Comparison of ENCODE assay signal across 10 cellular contexts in genomic region chr2:172052000-172052983, GRCh38. TPM values are rescaled to one million over a fixed set of nuclear protein-coding genes. Genes with fewer than 3 reads are reported as not detected.
DNase-seq lines count a peak whose midpoint lies in the region; ATAC-seq and TF ChIP-seq lines count a peak whose summit lies in the region.
"Had no signal": no experiment of that assay in that cellular context is flagged by ENCODE, and none has a peak within 500 bp of the region (broad histone marks: within the 10 kb centered on the region; RNA-seq: fewer than 3 reads in every experiment).

No MANE protein-coding gene starts in this region.

- TF ChIP-seq CTCF in chondrocyte (IDR thresholded peaks at IDR 0.05), result no peak

- H4K8ac ChIP-seq in trophoblast cell (ENCODE audit: low read depth, low read length), result no peak overlapping the region

- H3K4me1 ChIP-seq in trophoblast cell (ENCODE audit: control insufficient read depth in 1 of 2, insufficient read depth in 2 of 2, low read length in 2 of 2), result peaks cover 0 to 2% of the 10 kb centered on the region in 2 experiments

- H4K91ac ChIP-seq in trophoblast cell (ENCODE audit: low read depth, low read length), result no peak overlapping the region

- no peak overlapping the region for H2AFZ ChIP-seq in trophoblast cell (ENCODE audit: insufficient read depth, low read length, poor library complexity)

- H2BK5ac ChIP-seq in trophoblast cell (ENCODE audit: low read depth, low read length, poor library complexity), result no peak overlapping the region

- H3K27ac ChIP-seq in trophoblast cell (ENCODE audit: low read depth, low read length), result peak overlapping the region; percentile 0
- H3K27ac ChIP-seq: HL-60 had no signal

- ATAC-seq in HG02973 (IDR thresholded peaks at IDR 0.05; ENCODE audit: unreplicated experiment), result no peak

- POLR2A ChIA-PET in HEK293T (lab: Yijun Ruan, JAX), result interaction anchor here (1.1 to 2.4 kb wide), 7 partner anchors 8 to 158 kb away, joined by 3 to 16 read pairs (median 6); partner anchors contain the start of genes DLX1 and SLC25A12

- no peak overlapping the region for H3K14ac ChIP-seq in trophoblast cell (ENCODE audit: low read length)

- no peaks in the 10 kb centered on the region for H3K36me3 Mint-ChIP-seq in chondrocyte (ENCODE audit: low read depth)

- H4K12ac ChIP-seq in trophoblast cell (ENCODE audit: low read depth, low read length), result no peak overlapping the region

- peaks cover 34% of the 10 kb centered on the region for H3K4me1 Mint-ChIP-seq in chondrocyte (ENCODE audit: low read depth)
- H3K4me1 Mint-ChIP-seq: activated B cell treated with CpG ODN at 0.5 μM for 24 hours had no signal

- H3K4ac ChIP-seq in trophoblast cell (ENCODE audit: low read depth, low read length), result no peak overlapping the region

- no peak overlapping the region for H3K4me2 ChIP-seq in trophoblast cell (ENCODE audit: low read length)

- CTCF ChIA-PET in HEK293T (lab: Yijun Ruan, JAX), result interaction anchor here (1.1 to 1.5 kb wide), 2 partner anchors 20 to 43 kb away, joined by 3 to 4 read pairs; no protein-coding TSS in a partner anchor

- no peaks in the 10 kb centered on the region for H3K27me3 ChIP-seq in trophoblast cell (ENCODE audit: insufficient read depth, low read length)

- H3K9me3 ChIP-seq in trophoblast cell (ENCODE audit: insufficient read depth, low read depth, low read length), result no peaks in the 10 kb centered on the region

- H3K9me3 Mint-ChIP-seq in chondrocyte (ENCODE audit: low read depth), result no peaks in the 10 kb centered on the region
- H3K9me3 Mint-ChIP-seq: activated B cell treated with CpG ODN at 0.5 μM for 24 hours had no signal

- no peak overlapping the region for H2BK120ac ChIP-seq in trophoblast cell (ENCODE audit: insufficient read depth, low read length, poor library complexity)

- no peak overlapping the region for H3K4me3 ChIP-seq in trophoblast cell (ENCODE audit: low read depth, low read length)

- H3K79me1 ChIP-seq in trophoblast cell (ENCODE audit: low read length), result no peaks in the 10 kb centered on the region

- WGBS in trophoblast cell (ENCODE audit: extremely low coverage, insufficient coverage, insufficient read length), result no CpG with 5 or more reads among the region's 4 CpGs

- no peak overlapping the region for H3K18ac ChIP-seq in trophoblast cell (ENCODE audit: low read length)

- no peaks in the 10 kb centered on the region for H3K27me3 Mint-ChIP-seq in chondrocyte (ENCODE audit: low read depth)
- H3K27me3 Mint-ChIP-seq: activated B cell treated with CpG ODN at 0.5 μM for 24 hours had no signal

- no peaks in the 10 kb centered on the region for H3K79me2 ChIP-seq in trophoblast cell (ENCODE audit: control insufficient read depth, insufficient read depth, low read length, poor library complexity)

- H3K4me3 Mint-ChIP-seq in chondrocyte (ENCODE audit: unreplicated experiment), result peak overlapping the region; percentile 31
- H3K4me3 Mint-ChIP-seq: activated B cell treated with CpG ODN at 0.5 μM for 24 hours had no signal

- no peak overlapping the region for H2BK12ac ChIP-seq in trophoblast cell (ENCODE audit: low read length)

- H2AK5ac ChIP-seq in trophoblast cell (ENCODE audit: low read length), result no peak overlapping the region

- H3K23ac ChIP-seq in trophoblast cell (ENCODE audit: low read length), result no peak overlapping the region

- peak overlapping the region; percentile 64 for H3K27ac Mint-ChIP-seq in chondrocyte (ENCODE audit: unreplicated experiment)
- H3K27ac Mint-ChIP-seq: activated B cell treated with CpG ODN at 0.5 μM for 24 hours had no signal

- H3K36me3 ChIP-seq in trophoblast cell (ENCODE audit: control insufficient read depth in 1 of 2, insufficient read depth in 2 of 2, low read length in 2 of 2), result no peaks in the 10 kb centered on the region

- DNase-seq in HEK293T (ENCODE audit: extremely low spot score) (no peak), NCI-H2196 treated with DMSO at 0.1 percent for 48 hours (lab: John Stamatoyannopoulos, UW; ENCODE audit: unreplicated experiment) (peak; percentile 14), chondrocyte (ENCODE audit: low spot score) (no peak), trophoblast cell (no peak), NCI-H1436 (lab: John Stamatoyannopoulos, UW) (no peak), SW 1271 (lab: John Stamatoyannopoulos, UW) (no peak)
- DNase-seq: activated B cell treated with CpG ODN at 0.5 μM for 24 hours, activated gamma-delta T cell treated with Interleukin-2 at 50 U/mL for 16 hours had no signal

- no peak overlapping the region for H3K9ac ChIP-seq in trophoblast cell (ENCODE audit: low read length)

TF ChIP-seq in HEK293T, 16 proteins besides CTCF, POLR2A, EP300 and RAD21:
- no peak for TF ChIP-seq FOXK2 (IDR thresholded peaks at IDR 0.05)
- TF ChIP-seq ZNF384 (IDR thresholded peaks at IDR 0.05), result peak; percentile 63; the same call in 1 of the 2 replicates
- no peak for TF ChIP-seq LEF1 (IDR thresholded peaks at IDR 0.05; ENCODE audit: borderline replicate concordance)

RNA-seq across cellular contexts. Expression of gene DLX1, which starts 33.0 kb away (rescaled TPM):
- 6.7 to 34.2 TPM (median 7.1 TPM) in 3 replicates for total RNA-seq in chondrocyte
- 14.1 and 14.7 TPM in 2 replicates for polyA plus RNA-seq in trophoblast cell (2013)
- total RNA-seq: activated B cell treated with CpG ODN at 0.5 μM for 24 hours had no signal

RNA-seq across cellular contexts. Expression of gene DLX2, which starts 50.4 kb away (rescaled TPM):
- 5.2 to 29.1 TPM (median 5.7 TPM) in 3 replicates for total RNA-seq in chondrocyte
- 25.2 and 26.9 TPM in 2 replicates for polyA plus RNA-seq in trophoblast cell (2013)

RNA-seq across cellular contexts. Expression of gene METAP1D, which starts 52.5 kb away (rescaled TPM):
- 4.5 to 9.9 TPM (median 4.6 TPM) in 3 replicates for total RNA-seq in chondrocyte
- 5.9 and 8.2 TPM in 2 replicates for polyA plus RNA-seq in trophoblast cell (2013)
